Comparison of ENCODE assay signal across 1 cellular context in genomic region chr1:25562101-25562927, GRCh38.
A peak's percentile ranks its signal among the peaks of the same experiment; 100 is the strongest.
TF ChIP-seq lines count a peak whose summit lies in the region.

No MANE protein-coding gene starts in this region.

TF ChIP-seq in GM12878, 131 proteins besides CTCF, POLR2A, EP300 and RAD21 (continued from another document):
- TF ChIP-seq NR2C1 (IDR thresholded peaks at IDR 0.05) = no peak
- peak; percentile 99 for TF ChIP-seq SPI1 (IDR thresholded peaks at IDR 0.05; ENCODE audit: borderline replicate concordance, insufficient read depth, low read depth, low read length)
- no peak for TF ChIP-seq ZZZ3 (IDR thresholded peaks at IDR 0.05; ENCODE audit: control insufficient read depth, insufficient read length, low read depth)
- peak; percentile 43 to 53; a peak in 1 of 4 replicates for TF ChIP-seq BHLHE40 (IDR thresholded peaks at IDR 0.05; ENCODE audit: borderline replicate concordance in 1 of 2, low read depth in 2 of 2, low read length in 1 of 2)
- TF ChIP-seq NR2F1 (conservative IDR thresholded peaks at IDR 0.05) = peak; percentile 76
- peak; percentile 62; the same call in 1 of the 2 replicates for TF ChIP-seq MTA2 (IDR thresholded peaks at IDR 0.05; ENCODE audit: low read depth)
- TF ChIP-seq ATF7 (IDR thresholded peaks at IDR 0.05; ENCODE audit: low read depth) = 0 out of 2 replicates have a peak, but pooled peaks have one; percentile 32
- no peak for TF ChIP-seq SMAD5 (IDR thresholded peaks at IDR 0.05; ENCODE audit: low read depth)
- no peak for TF ChIP-seq TARDBP (IDR thresholded peaks at IDR 0.05; ENCODE audit: borderline replicate concordance)
- no peak for TF ChIP-seq BCL11A (IDR thresholded peaks at IDR 0.05; ENCODE audit: low read depth, low read length)
- TF ChIP-seq NR2C2 (IDR thresholded peaks at IDR 0.05; ENCODE audit: borderline replicate concordance, control insufficient read depth, insufficient read length, low read depth) = no peak
- TF ChIP-seq BACH1 (IDR thresholded peaks at IDR 0.05; ENCODE audit: borderline replicate concordance) = no peak
- peak; percentile 91 for TF ChIP-seq SMARCA5 (IDR thresholded peaks at IDR 0.05)
- no peak for TF ChIP-seq USF1 (IDR thresholded peaks at IDR 0.05; ENCODE audit: borderline replicate concordance, extremely low read length, insufficient read depth, low read depth, low read length)
- peak; percentile 56; the same call in 1 of the 3 replicates for TF ChIP-seq POU2F2 (IDR thresholded peaks at IDR 0.05; ENCODE audit: borderline replicate concordance, low read depth, low read length)
- no peak for TF ChIP-seq RFX5 (IDR thresholded peaks at IDR 0.05; ENCODE audit: low read depth, low read length)
- TF ChIP-seq PML (IDR thresholded peaks at IDR 0.05; ENCODE audit: low read length) = no peak
- TF ChIP-seq ZBTB11 (CRISPR knock-in tag; IDR thresholded peaks at IDR 0.05) = no peak
- TF ChIP-seq EZH2 (IDR thresholded peaks at IDR 0.05; ENCODE audit: borderline replicate concordance, control insufficient read depth, low read depth, low read length) = no peak
- no peak for TF ChIP-seq CEBPZ (IDR thresholded peaks at IDR 0.05; ENCODE audit: low read depth, low read length)
- TF ChIP-seq SRF (IDR thresholded peaks at IDR 0.05; ENCODE audit: low read depth in 2 of 2, low read length in 2 of 2) = no peak
- no peak for TF ChIP-seq SMC3 (IDR thresholded peaks at IDR 0.05; ENCODE audit: borderline replicate concordance, low read length)
- TF ChIP-seq NFIC (IDR thresholded peaks at IDR 0.05; ENCODE audit: low read depth, low read length) = no peak
- 0 out of 2 replicates have a peak, but pooled peaks have one; percentile 52 for TF ChIP-seq NBN (IDR thresholded peaks at IDR 0.05)
- TF ChIP-seq IRF4 (IDR thresholded peaks at IDR 0.05; ENCODE audit: low read depth, low read length) = 0 out of 2 replicates have a peak, but pooled peaks have one; percentile 39
- peak; percentile 82 for TF ChIP-seq ZNF217 (IDR thresholded peaks at IDR 0.05)
- peak; percentile 62; the same call in 1 of the 2 replicates for TF ChIP-seq RELB (IDR thresholded peaks at IDR 0.05; ENCODE audit: low read depth)
- TF ChIP-seq CHD1 (IDR thresholded peaks at IDR 0.05; ENCODE audit: low read depth, low read length) = no peak
- TF ChIP-seq RUNX3 (IDR thresholded peaks at IDR 0.05; ENCODE audit: low read length) = peak; percentile 33; the same call in 1 of the 2 replicates
- TF ChIP-seq FOXK2 (IDR thresholded peaks at IDR 0.05) = no peak
- TF ChIP-seq NFYA (IDR thresholded peaks at IDR 0.05; ENCODE audit: borderline replicate concordance, low read depth, low read length) = no peak
- TF ChIP-seq ZNF207 (IDR thresholded peaks at IDR 0.05; ENCODE audit: borderline replicate concordance) = no peak
- TF ChIP-seq ZNF24 (IDR thresholded peaks at IDR 0.05) = no peak
- TF ChIP-seq SMAD1 (IDR thresholded peaks at IDR 0.05; ENCODE audit: low read depth, partially characterized antibody) = peak; percentile 94
- no peak for TF ChIP-seq RAD51 (IDR thresholded peaks at IDR 0.05)
- TF ChIP-seq PKNOX1 (IDR thresholded peaks at IDR 0.05) = peak; percentile 22; the same call in 1 of the 2 replicates
- peak; percentile 84 for TF ChIP-seq IKZF1 (conservative IDR thresholded peaks at IDR 0.05)
- 0 out of 2 replicates have a peak, but pooled peaks have one; percentile 62 for TF ChIP-seq GATAD2B (conservative IDR thresholded peaks at IDR 0.05; ENCODE audit: low read depth)
- TF ChIP-seq RBBP5 (conservative IDR thresholded peaks at IDR 0.05) = no peak
- TF ChIP-seq CREM (IDR thresholded peaks at IDR 0.05; ENCODE audit: low read depth) = no peak
- TF ChIP-seq MLLT1 (IDR thresholded peaks at IDR 0.05) = 0 out of 2 replicates have a peak, but pooled peaks have one; percentile 33
- TF ChIP-seq CBFB (IDR thresholded peaks at IDR 0.05; ENCODE audit: low read depth) = no peak
- TF ChIP-seq EED (IDR thresholded peaks at IDR 0.05; ENCODE audit: low read depth) = peak; percentile 49; the same call in 1 of the 2 replicates
- no peak for TF ChIP-seq ZSCAN29 (IDR thresholded peaks at IDR 0.05)
- peak; percentile 63; the same call in 1 of the 2 replicates for TF ChIP-seq DPF2 (IDR thresholded peaks at IDR 0.05)
- no peak for TF ChIP-seq EGR1 (IDR thresholded peaks at IDR 0.05; ENCODE audit: borderline replicate concordance in 1 of 2, low read depth in 2 of 2, low read length in 2 of 2)
- no peak for TF ChIP-seq STAT3 (IDR thresholded peaks at IDR 0.05; ENCODE audit: low read depth, low read length)
- TF ChIP-seq ASH2L (IDR thresholded peaks at IDR 0.05; ENCODE audit: borderline replicate concordance, low read depth) = no peak
- no peak for TF ChIP-seq ETV6 (conservative IDR thresholded peaks at IDR 0.05 in 1 of 2, IDR thresholded peaks at IDR 0.05 in 1 of 2; ENCODE audit: borderline replicate concordance in 1 of 2, low read depth in 1 of 2)
- TF ChIP-seq FOS (IDR thresholded peaks at IDR 0.05; ENCODE audit: borderline replicate concordance, extremely low read depth, insufficient read length) = no peak
- TF ChIP-seq CHD4 (IDR thresholded peaks at IDR 0.05) = no peak
- 0 out of 2 replicates have a peak, but pooled peaks have one; percentile 8 for TF ChIP-seq PAX5 (IDR thresholded peaks at IDR 0.05; ENCODE audit: borderline replicate concordance, low read depth, low read length)
- TF ChIP-seq YY1 (IDR thresholded peaks at IDR 0.05; ENCODE audit: low read depth, low read length) = no peak
TF ChIP-seq in GM12878: peak in this region for 21.
